ENCODE assay signal across 26 cellular contexts in genomic region chr7:69504733-69505132, GRCh38.
"Had no signal": no experiment of that assay in that cellular context is flagged by ENCODE, and none has a peak within 500 bp of the region (broad histone marks: within the 10 kb centered on the region; RNA-seq: fewer than 3 reads in every experiment).

No MANE protein-coding gene starts in this region.

- H3K4me1 ChIP-seq: ascending aorta had no signal

- H3K27ac ChIP-seq: ascending aorta, brain microvascular endothelial cell, PC-9 had no signal

- H3K36me3 ChIP-seq: ascending aorta, brain microvascular endothelial cell had no signal

- ATAC-seq: activated naive CD4-positive, alpha-beta T cell treated with anti-CD3 and anti-CD28 coated beads, Interleukin-2, amount 50 U/mL, for 72 hours; activated naive CD8-positive, alpha-beta T cell treated with anti-CD3 and anti-CD28 coated beads, Interleukin-2, amount 50 U/mL, for 24 hours; activated T-cell treated with anti-CD3 and anti-CD28 coated beads, Interleukin-2, amount 50 U/mL, for 4 hours; K562 had no signal

- H3K27me3 ChIP-seq: ascending aorta, brain microvascular endothelial cell had no signal

- H3K4me2 ChIP-seq: PC-9 had no signal

- H3K9me3 ChIP-seq: ascending aorta had no signal

- DNase-seq: activated B cell treated with CpG ODN at 0.5 μM for 24 hours; activated CD4-positive, alpha-beta memory T cell treated with anti-CD3 and anti-CD28 coated beads for 36 hours; activated CD4-positive, alpha-beta T cell treated with anti-CD3 and anti-CD28 coated beads for 1 hour; activated CD4-positive, alpha-beta T cell treated with anti-CD3 and anti-CD28 coated beads, Interleukin-2, amount 10 ng/mL, durations not matched to agents 7 days and 5 days; activated CD8-positive, alpha-beta memory T cell treated with anti-CD3 and anti-CD28 coated beads for 24 hours; activated effector memory CD4-positive, alpha-beta T cell treated with anti-CD3 and anti-CD28 coated beads, Interleukin-2, amount 50 U/mL, for 16 hours; activated naive CD4-positive, alpha-beta T cell treated with Interleukin-2 at 50 U/mL for 16 hours; activated naive CD8-positive, alpha-beta T cell treated with anti-CD3 and anti-CD28 coated beads, Interleukin-2, amount 50 U/mL, for 24 hours; activated T-cell treated with anti-CD3 and anti-CD28 coated beads, Interleukin-2, amount 50 U/mL, for 4 hours; amniotic stem cell; brain microvascular endothelial cell; cerebellar nuclear complex; Kasumi-1; NCI-H1092; NCI-H1417; NCI-H1930; NCI-H345; NCI-H510A; PC-9; SIG-M5; T-cell; T-helper 2 cell; T1000 had no signal

- H2AFZ ChIP-seq: PC-9 had no signal

- H3K4me3 ChIP-seq: ascending aorta, K562, PC-9 had no signal
